In the genomic region with DNA sequence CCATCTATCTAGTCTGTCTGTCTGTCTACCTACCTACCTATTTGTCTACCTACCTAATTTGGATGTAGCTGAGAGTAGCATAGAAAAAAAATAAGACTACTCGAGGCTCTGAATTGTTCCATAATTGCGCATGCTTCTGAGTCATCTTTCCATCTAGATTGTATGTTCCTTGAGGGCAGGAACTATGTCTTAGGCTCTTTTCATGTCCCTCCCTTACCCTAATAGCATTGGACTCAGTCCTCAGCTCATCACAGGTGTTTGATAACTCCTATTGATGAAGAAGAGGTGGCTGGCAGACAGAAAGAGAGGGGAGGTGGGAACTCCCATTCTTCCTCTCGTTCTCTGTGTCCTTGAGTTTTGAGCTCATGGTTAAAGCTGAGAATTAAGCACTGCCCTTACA, we compare ENCODE assay signal across 29 cellular contexts.
DNase-seq lines count a peak whose midpoint lies in the region; ATAC-seq, FAIRE-seq and TF ChIP-seq lines count a peak whose summit lies in the region.
"Had no signal": no experiment of that assay in that cellular context is flagged by ENCODE, and none has a peak within 500 bp of the region (broad histone marks: within the 10 kb centered on the region; RNA-seq: fewer than 3 reads in every experiment).

No MANE protein-coding gene starts in this region.

- H3K4me3 ChIP-seq in HepG2 (replicated peaks in 1 of 3; ENCODE audit: insufficient read depth in 1 of 3, low read depth in 2 of 3, low read length in 3 of 3) (no peak overlapping the region; a peak in 1 of 6 replicates), right lobe of liver (no peak overlapping the region)
- H3K4me3 ChIP-seq: A549; BLaER1; BLaER1 treated with 17β-estradiol and CSF1 and Interleukin-3, amounts not matched to agents 10 nM and 100 nM had no signal

- H3K9me3 ChIP-seq in HepG2 (ENCODE audit: low read length) (no peaks in the 10 kb centered on the region), right lobe of liver (no peaks in the 10 kb centered on the region)
- H3K9me3 ChIP-seq: A549; BE2C; BLaER1; BLaER1 treated with 17β-estradiol and CSF1 and Interleukin-3, amounts not matched to agents 10 nM and 100 nM; Caco-2 had no signal

- H3K4me2 ChIP-seq in HepG2 (ENCODE audit: low read depth, low read length) = no peak overlapping the region
- H3K4me2 ChIP-seq: A549; BLaER1; BLaER1 treated with 17β-estradiol and CSF1 and Interleukin-3, amounts not matched to agents 10 nM and 100 nM had no signal

- FAIRE-seq in HepG2 (lab: Jason Lieb, UNC) = no peak
- FAIRE-seq: A204.1, A549, D721Med had no signal

- TF ChIP-seq POLR2A in HepG2 (IDR thresholded peaks at IDR 0.05; ENCODE audit: insufficient read depth in 1 of 2, low read depth in 2 of 2, low read length in 2 of 2) = no peak
- no peak for TF ChIP-seq POLR2A in right lobe of liver (IDR thresholded peaks at IDR 0.05)

- H3K9ac ChIP-seq in HepG2 (ENCODE audit: insufficient read depth, low read depth, low read length) = no peak overlapping the region
- H3K9ac ChIP-seq: BLaER1; BLaER1 treated with 17β-estradiol and CSF1 and Interleukin-3, amounts not matched to agents 10 nM and 100 nM had no signal

- TF ChIP-seq EP300 in HepG2 (IDR thresholded peaks at IDR 0.05; ENCODE audit: low read depth in 2 of 2, low read length in 2 of 2) (no peak), HepG2 (CRISPR knock-in tag; IDR thresholded peaks at IDR 0.05; ENCODE audit: borderline replicate concordance) (no peak)

- H3K36me3 ChIP-seq in HepG2 (replicated peaks in 1 of 2; ENCODE audit: control insufficient read depth in 1 of 2, insufficient read depth in 2 of 2, low read length in 2 of 2) (no peaks in the 10 kb centered on the region), right lobe of liver (no peaks in the 10 kb centered on the region)
- H3K36me3 ChIP-seq: BE2C; BLaER1; BLaER1 treated with 17β-estradiol and CSF1 and Interleukin-3, amounts not matched to agents 10 nM and 100 nM had no signal

- ATAC-seq in HepG2 (peak; percentile 21; the same call in 2 of the 3 replicates), right lobe of liver (no peak)
- ATAC-seq: A549; CD8-positive, alpha-beta T cell had no signal

- DNase-seq in HepG2 (ENCODE audit: low spot score) (no peak), right lobe of liver (no peak)
- DNase-seq: 8988T; ACHN; AML-193; BE2C; C1 segment of cervical spinal cord; Caco-2; Calu3; CD4-positive, alpha-beta memory T cell; CD4-positive, alpha-beta T cell; CD4-positive, CD25-positive, alpha-beta regulatory T cell; CD8-positive, alpha-beta memory T cell; CD8-positive, alpha-beta T cell; COR-L47; DMS 273 treated with DMSO at 0.1 percent for 48 hours; DMS153; DMS53; DMS79; DMS79 treated with DMSO at 0.1 percent for 48 hours; DND-41; EL had no signal

- H3K4me1 ChIP-seq in HepG2 (ENCODE audit: insufficient read depth, low read length) (peaks cover 34% of the 10 kb centered on the region), right lobe of liver (peaks cover 0 to 8% (median 3%) of the 10 kb centered on the region in 4 donors)
- H3K4me1 ChIP-seq: A549; BE2C; BLaER1; BLaER1 treated with 17β-estradiol and CSF1 and Interleukin-3, amounts not matched to agents 10 nM and 100 nM; Caco-2 had no signal

- H3K79me2 ChIP-seq in HepG2 (ENCODE audit: insufficient read depth, low read length) = no peaks in the 10 kb centered on the region

- POLR2A ChIA-PET in HepG2 (lab: Yijun Ruan, JAX) = interaction anchor here (1.0 kb wide), 1 partner anchor 10 kb away, joined by 3 read pairs; no protein-coding TSS in a partner anchor

- H3K27me3 ChIP-seq in HepG2 (ENCODE audit: control insufficient read depth in 1 of 2, insufficient read depth in 2 of 2, low read length in 2 of 2) = no peaks in the 10 kb centered on the region
- no peaks in the 10 kb centered on the region for H3K27me3 ChIP-seq in right lobe of liver
- H3K27me3 ChIP-seq: BLaER1; BLaER1 treated with 17β-estradiol and CSF1 and Interleukin-3, amounts not matched to agents 10 nM and 100 nM had no signal

- H2AFZ ChIP-seq in HepG2 (ENCODE audit: low read length) = no peak overlapping the region

- H4K20me1 ChIP-seq in HepG2 (ENCODE audit: insufficient read depth, low read length) = no peaks in the 10 kb centered on the region
- H4K20me1 ChIP-seq: BLaER1; BLaER1 treated with 17β-estradiol and CSF1 and Interleukin-3, amounts not matched to agents 10 nM and 100 nM had no signal

- CTCF ChIA-PET in HepG2 (lab: Yijun Ruan, JAX; ENCODE audit: low intra/inter-chr PET ratio, low total read pairs) = no interaction called here

- in situ Hi-C loops in HepG2 (cut with HindIII; ENCODE audit: extremely low pct_ligation_motif_present, low pct_unique_long_range_greater_than_20kb) = no loop called here

- no peak for TF ChIP-seq RAD21 in HepG2 (CRISPR knock-in tag; IDR thresholded peaks at IDR 0.05)

- intact Hi-C loops in HepG2 (cut with micrococcal nuclease; ENCODE audit: unreplicated experiment) = no loop called here
- intact Hi-C loops in right lobe of liver (cut with DNase I) = no loop called here

- WGBS in HepG2 (ENCODE audit: low lambda C conversion rate) = 76% methylated on average over 3 of the region's 3 CpGs
- 88% methylated on average over 3 of the region's 3 CpGs for WGBS in right lobe of liver (ENCODE audit: insufficient coverage, low coverage, low lambda C conversion rate, missing lambda C conversion rate)

- TF ChIP-seq CTCF in HepG2 (CRISPR knock-in tag; IDR thresholded peaks at IDR 0.05) (no peak), right lobe of liver (IDR thresholded peaks at IDR 0.05) (no peak)

- BruUV-seq in HepG2 (replicated peaks; lab: Mats Ljungman, UMichigan) = no TSS peak

- H3K27ac ChIP-seq in HepG2 (ENCODE audit: extremely low read length, insufficient read depth, low read length) (no peak overlapping the region), right lobe of liver (no peak overlapping the region)
- H3K27ac ChIP-seq: 22Rv1; A549; BLaER1; BLaER1 treated with 17β-estradiol and CSF1 and Interleukin-3, amounts not matched to agents 10 nM and 100 nM; C4-2B had no signal

TF ChIP-seq in HepG2, 621 proteins besides CTCF, POLR2A, EP300 and RAD21 (continues in another document):
- TF ChIP-seq HDAC2 (CRISPR knock-in tag; IDR thresholded peaks at IDR 0.05) (0 out of 2 replicates have a peak, but pooled peaks have one; percentile 45), KMT2B (CRISPR knock-in tag; IDR thresholded peaks at IDR 0.05) (no peak), POGZ (CRISPR knock-in tag; IDR thresholded peaks at IDR 0.05) (peak; percentile 60; the same call in 1 of the 2 replicates), POGK (CRISPR knock-in tag; conservative IDR thresholded peaks at IDR 0.05) (peak; percentile 65), LCORL (IDR thresholded peaks at IDR 0.05) (no peak), LCORL (CRISPR knock-in tag; IDR thresholded peaks at IDR 0.05) (0 out of 2 replicates have a peak, but pooled peaks have one; percentile 16), ZSCAN9 (CRISPR knock-in tag; IDR thresholded peaks at IDR 0.05; ENCODE audit: borderline replicate concordance) (peak; percentile 8; the same call in 1 of the 2 replicates)
- TF ChIP-seq, protein P1, sequence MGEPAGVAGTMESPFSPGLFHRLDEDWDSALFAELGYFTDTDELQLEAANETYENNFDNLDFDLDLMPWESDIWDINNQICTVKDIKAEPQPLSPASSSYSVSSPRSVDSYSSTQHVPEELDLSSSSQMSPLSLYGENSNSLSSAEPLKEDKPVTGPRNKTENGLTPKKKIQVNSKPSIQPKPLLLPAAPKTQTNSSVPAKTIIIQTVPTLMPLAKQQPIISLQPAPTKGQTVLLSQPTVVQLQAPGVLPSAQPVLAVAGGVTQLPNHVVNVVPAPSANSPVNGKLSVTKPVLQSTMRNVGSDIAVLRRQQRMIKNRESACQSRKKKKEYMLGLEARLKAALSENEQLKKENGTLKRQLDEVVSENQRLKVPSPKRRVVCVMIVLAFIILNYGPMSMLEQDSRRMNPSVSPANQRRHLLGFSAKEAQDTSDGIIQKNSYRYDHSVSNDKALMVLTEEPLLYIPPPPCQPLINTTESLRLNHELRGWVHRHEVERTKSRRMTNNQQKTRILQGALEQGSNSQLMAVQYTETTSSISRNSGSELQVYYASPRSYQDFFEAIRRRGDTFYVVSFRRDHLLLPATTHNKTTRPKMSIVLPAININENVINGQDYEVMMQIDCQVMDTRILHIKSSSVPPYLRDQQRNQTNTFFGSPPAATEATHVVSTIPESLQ (CRISPR knock-in tag; conservative IDR thresholded peaks at IDR 0.05) = no peak
